In the genomic region with DNA sequence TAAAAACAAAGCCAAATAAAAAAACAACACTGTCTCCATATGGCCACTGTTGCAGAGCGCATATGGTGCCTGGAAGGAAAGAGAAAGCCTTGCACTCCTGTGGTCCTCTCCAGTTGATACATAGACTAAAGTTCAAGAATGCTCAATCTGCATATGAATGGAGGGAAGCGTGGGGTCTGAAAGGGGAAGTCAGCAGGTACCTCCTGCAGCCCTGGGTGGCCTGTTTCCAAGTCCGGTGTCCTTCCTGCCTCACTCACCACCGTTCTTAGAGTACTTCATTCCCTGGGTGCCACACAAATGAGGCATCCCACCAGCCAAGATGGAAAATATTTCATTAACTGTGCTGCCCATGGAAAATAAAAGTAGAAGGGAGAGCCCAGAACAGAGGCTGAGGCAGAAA, we compare ENCODE assay signal across 1 cellular context.
TF ChIP-seq lines count a peak whose summit lies in the region.

No MANE protein-coding gene starts in this region.

TF ChIP-seq in WTC11, 78 proteins besides CTCF, POLR2A, EP300 and RAD21 (continued from another document):
- TF ChIP-seq, protein P1, sequence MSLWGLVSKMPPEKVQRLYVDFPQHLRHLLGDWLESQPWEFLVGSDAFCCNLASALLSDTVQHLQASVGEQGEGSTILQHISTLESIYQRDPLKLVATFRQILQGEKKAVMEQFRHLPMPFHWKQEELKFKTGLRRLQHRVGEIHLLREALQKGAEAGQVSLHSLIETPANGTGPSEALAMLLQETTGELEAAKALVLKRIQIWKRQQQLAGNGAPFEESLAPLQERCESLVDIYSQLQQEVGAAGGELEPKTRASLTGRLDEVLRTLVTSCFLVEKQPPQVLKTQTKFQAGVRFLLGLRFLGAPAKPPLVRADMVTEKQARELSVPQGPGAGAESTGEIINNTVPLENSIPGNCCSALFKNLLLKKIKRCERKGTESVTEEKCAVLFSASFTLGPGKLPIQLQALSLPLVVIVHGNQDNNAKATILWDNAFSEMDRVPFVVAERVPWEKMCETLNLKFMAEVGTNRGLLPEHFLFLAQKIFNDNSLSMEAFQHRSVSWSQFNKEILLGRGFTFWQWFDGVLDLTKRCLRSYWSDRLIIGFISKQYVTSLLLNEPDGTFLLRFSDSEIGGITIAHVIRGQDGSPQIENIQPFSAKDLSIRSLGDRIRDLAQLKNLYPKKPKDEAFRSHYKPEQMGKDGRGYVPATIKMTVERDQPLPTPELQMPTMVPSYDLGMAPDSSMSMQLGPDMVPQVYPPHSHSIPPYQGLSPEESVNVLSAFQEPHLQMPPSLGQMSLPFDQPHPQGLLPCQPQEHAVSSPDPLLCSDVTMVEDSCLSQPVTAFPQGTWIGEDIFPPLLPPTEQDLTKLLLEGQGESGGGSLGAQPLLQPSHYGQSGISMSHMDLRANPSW (CRISPR knock-in tag; conservative IDR thresholded peaks at IDR 0.05; ENCODE audit: low read depth): no peak
- TF ChIP-seq, protein P2, sequence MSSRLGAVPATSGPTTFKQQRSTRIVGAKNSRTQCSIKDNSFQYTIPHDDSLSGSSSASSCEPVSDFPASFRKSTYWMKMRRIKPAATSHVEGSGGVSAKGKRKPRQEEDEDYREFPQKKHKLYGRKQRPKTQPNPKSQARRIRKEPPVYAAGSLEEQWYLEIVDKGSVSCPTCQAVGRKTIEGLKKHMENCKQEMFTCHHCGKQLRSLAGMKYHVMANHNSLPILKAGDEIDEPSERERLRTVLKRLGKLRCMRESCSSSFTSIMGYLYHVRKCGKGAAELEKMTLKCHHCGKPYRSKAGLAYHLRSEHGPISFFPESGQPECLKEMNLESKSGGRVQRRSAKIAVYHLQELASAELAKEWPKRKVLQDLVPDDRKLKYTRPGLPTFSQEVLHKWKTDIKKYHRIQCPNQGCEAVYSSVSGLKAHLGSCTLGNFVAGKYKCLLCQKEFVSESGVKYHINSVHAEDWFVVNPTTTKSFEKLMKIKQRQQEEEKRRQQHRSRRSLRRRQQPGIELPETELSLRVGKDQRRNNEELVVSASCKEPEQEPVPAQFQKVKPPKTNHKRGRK (CRISPR knock-in tag; IDR thresholded peaks at IDR 0.05; ENCODE audit: borderline replicate concordance): no peak
- TF ChIP-seq JAZF1 (CRISPR knock-in tag; IDR thresholded peaks at IDR 0.05): no peak
- no peak for TF ChIP-seq NFYB (CRISPR knock-in tag; conservative IDR thresholded peaks at IDR 0.05; ENCODE audit: low read depth)
- TF ChIP-seq ZBTB21 (CRISPR knock-in tag; IDR thresholded peaks at IDR 0.05; ENCODE audit: borderline replicate concordance): peak; percentile 40; the same call in 1 of the 2 replicates
- TF ChIP-seq, protein P3, sequence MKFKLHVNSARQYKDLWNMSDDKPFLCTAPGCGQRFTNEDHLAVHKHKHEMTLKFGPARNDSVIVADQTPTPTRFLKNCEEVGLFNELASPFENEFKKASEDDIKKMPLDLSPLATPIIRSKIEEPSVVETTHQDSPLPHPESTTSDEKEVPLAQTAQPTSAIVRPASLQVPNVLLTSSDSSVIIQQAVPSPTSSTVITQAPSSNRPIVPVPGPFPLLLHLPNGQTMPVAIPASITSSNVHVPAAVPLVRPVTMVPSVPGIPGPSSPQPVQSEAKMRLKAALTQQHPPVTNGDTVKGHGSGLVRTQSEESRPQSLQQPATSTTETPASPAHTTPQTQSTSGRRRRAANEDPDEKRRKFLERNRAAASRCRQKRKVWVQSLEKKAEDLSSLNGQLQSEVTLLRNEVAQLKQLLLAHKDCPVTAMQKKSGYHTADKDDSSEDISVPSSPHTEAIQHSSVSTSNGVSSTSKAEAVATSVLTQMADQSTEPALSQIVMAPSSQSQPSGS (CRISPR knock-in tag; IDR thresholded peaks at IDR 0.05; ENCODE audit: borderline replicate concordance, low read depth): no peak
- TF ChIP-seq, protein P4, sequence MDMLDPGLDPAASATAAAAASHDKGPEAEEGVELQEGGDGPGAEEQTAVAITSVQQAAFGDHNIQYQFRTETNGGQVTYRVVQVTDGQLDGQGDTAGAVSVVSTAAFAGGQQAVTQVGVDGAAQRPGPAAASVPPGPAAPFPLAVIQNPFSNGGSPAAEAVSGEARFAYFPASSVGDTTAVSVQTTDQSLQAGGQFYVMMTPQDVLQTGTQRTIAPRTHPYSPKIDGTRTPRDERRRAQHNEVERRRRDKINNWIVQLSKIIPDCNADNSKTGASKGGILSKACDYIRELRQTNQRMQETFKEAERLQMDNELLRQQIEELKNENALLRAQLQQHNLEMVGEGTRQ (CRISPR knock-in tag; IDR thresholded peaks at IDR 0.05): peak; percentile 26; the same call in 1 of the 2 replicates
- TF ChIP-seq ZNF416 (CRISPR knock-in tag; IDR thresholded peaks at IDR 0.05): no peak
- TF ChIP-seq, protein P5, sequence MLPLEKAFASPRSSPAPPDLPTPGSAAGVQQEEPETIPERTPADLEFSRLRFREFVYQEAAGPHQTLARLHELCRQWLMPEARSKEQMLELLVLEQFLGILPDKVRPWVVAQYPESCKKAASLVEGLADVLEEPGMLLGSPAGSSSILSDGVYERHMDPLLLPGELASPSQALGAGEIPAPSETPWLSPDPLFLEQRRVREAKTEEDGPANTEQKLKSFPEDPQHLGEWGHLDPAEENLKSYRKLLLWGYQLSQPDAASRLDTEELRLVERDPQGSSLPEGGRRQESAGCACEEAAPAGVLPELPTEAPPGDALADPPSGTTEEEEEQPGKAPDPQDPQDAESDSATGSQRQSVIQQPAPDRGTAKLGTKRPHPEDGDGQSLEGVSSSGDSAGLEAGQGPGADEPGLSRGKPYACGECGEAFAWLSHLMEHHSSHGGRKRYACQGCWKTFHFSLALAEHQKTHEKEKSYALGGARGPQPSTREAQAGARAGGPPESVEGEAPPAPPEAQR (CRISPR knock-in tag; IDR thresholded peaks at IDR 0.05): peak; percentile 61; the same call in 1 of the 2 replicates
- TF ChIP-seq FOXP1 (CRISPR knock-in tag; IDR thresholded peaks at IDR 0.05; ENCODE audit: borderline replicate concordance): peak; percentile 60; the same call in 1 of the 2 replicates
- TF ChIP-seq, protein P6, sequence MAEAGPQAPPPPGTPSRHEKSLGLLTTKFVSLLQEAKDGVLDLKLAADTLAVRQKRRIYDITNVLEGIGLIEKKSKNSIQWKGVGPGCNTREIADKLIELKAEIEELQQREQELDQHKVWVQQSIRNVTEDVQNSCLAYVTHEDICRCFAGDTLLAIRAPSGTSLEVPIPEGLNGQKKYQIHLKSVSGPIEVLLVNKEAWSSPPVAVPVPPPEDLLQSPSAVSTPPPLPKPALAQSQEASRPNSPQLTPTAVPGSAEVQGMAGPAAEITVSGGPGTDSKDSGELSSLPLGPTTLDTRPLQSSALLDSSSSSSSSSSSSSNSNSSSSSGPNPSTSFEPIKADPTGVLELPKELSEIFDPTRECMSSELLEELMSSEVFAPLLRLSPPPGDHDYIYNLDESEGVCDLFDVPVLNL (CRISPR knock-in tag; IDR thresholded peaks at IDR 0.05; ENCODE audit: borderline replicate concordance, low read depth): no peak
- TF ChIP-seq NFATC4 (CRISPR knock-in tag; IDR thresholded peaks at IDR 0.05): no peak
- 0 out of 2 replicates have a peak, but pooled peaks have one; percentile 47 for TF ChIP-seq TP53 (CRISPR knock-in tag; IDR thresholded peaks at IDR 0.05)
- TF ChIP-seq, protein P7, sequence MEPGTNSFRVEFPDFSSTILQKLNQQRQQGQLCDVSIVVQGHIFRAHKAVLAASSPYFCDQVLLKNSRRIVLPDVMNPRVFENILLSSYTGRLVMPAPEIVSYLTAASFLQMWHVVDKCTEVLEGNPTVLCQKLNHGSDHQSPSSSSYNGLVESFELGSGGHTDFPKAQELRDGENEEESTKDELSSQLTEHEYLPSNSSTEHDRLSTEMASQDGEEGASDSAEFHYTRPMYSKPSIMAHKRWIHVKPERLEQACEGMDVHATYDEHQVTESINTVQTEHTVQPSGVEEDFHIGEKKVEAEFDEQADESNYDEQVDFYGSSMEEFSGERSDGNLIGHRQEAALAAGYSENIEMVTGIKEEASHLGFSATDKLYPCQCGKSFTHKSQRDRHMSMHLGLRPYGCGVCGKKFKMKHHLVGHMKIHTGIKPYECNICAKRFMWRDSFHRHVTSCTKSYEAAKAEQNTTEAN (CRISPR knock-in tag; IDR thresholded peaks at IDR 0.05): peak; percentile 92
- no peak for TF ChIP-seq SMAD4 (CRISPR knock-in tag; IDR thresholded peaks at IDR 0.05)
- TF ChIP-seq, protein P8, sequence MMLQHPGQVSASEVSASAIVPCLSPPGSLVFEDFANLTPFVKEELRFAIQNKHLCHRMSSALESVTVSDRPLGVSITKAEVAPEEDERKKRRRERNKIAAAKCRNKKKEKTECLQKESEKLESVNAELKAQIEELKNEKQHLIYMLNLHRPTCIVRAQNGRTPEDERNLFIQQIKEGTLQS (CRISPR knock-in tag; conservative IDR thresholded peaks at IDR 0.05): no peak
- no peak for TF ChIP-seq OVOL2 (CRISPR knock-in tag; IDR thresholded peaks at IDR 0.05; ENCODE audit: borderline replicate concordance)
